Comparison of ENCODE assay signal across 12 cellular contexts in the genomic region with DNA sequence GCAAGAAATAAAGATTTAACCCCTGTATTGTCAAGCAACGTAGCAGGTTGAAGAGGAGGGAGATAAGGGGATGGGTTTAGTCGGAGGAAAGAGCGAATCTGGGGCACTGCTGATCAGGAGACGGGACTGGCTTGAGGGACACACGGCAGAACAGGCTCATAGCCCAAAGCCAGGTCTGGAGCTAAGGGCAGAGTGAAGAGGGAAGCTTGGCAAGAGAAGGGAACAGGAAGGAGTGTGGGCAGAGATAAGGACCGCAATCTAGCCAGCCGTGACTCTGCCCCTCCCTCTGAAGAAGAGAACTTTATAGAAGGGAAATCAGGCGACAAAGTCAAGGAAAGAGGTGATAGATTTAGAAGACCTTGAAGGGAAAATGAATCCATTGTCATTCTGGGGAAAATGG.
A peak's percentile ranks its signal among the peaks of the same experiment; 100 is the strongest.
DNase-seq lines count a peak whose midpoint lies in the region; ATAC-seq and TF ChIP-seq lines count a peak whose summit lies in the region.
"Had no signal": no experiment of that assay in that cellular context is flagged by ENCODE, and none has a peak within 500 bp of the region (broad histone marks: within the 10 kb centered on the region; RNA-seq: fewer than 3 reads in every experiment).

No MANE protein-coding gene starts in this region.

- peaks cover 0 to 24% of the 10 kb centered on the region in 2 donors for H3K4me1 ChIP-seq in left lung
- peaks cover 16 to 22% of the 10 kb centered on the region in 2 donors for H3K4me1 ChIP-seq in thyroid gland
- H3K4me1 ChIP-seq: prostate gland had no signal

- peak in 1 of 2 donors; percentile 65 for TF ChIP-seq POLR2A in thyroid gland (IDR thresholded peaks at IDR 0.05)

- CTCF ChIA-PET in activated CD4-positive, alpha-beta T cell treated with anti-CD3 and anti-CD28 coated beads, Interleukin-2, amount 10 ng/mL, durations not matched to agents 7 days and 5 days (lab: Charles Lee), result interaction anchor here (1.7 kb wide), 1 partner anchor 9 kb away, joined by 4 read pairs; no protein-coding TSS in a partner anchor

- peaks cover 27% of the 10 kb centered on the region for H3K4me1 Mint-ChIP-seq in activated CD4-positive, alpha-beta T cell treated with anti-CD3 and anti-CD28 coated beads, Interleukin-2, amount 10 ng/mL, durations not matched to agents 7 days and 5 days

- intact Hi-C loops in left lung (cut with DNase I), result loop anchor here in 1 of 2 donors (5.0 to 10.0 kb wide), 2 partner anchors 220 to 418 kb away; no protein-coding TSS in a partner anchor
- intact Hi-C loops in thyroid gland (cut with DNase I), result loop anchor here (2.0 kb wide), 1 partner anchor 218 kb away; no protein-coding TSS in a partner anchor

- H3K9me3 Mint-ChIP-seq in activated CD4-positive, alpha-beta T cell treated with anti-CD3 and anti-CD28 coated beads, Interleukin-2, amount 10 ng/mL, durations not matched to agents 7 days and 5 days, result no peaks in the 10 kb centered on the region
- H3K9me3 Mint-ChIP-seq: stimulated activated naive CD8-positive, alpha-beta T cell treated with anti-CD3 and anti-CD28 coated beads, Interleukin-15, Interleukin-2, amounts not matched to agents 100 ng/mL and 50 ng/mL, for 24 hours had no signal

- H3K4me3 ChIP-seq in left lung (no peak overlapping the region), thyroid gland (replicated peaks in 1 of 3) (peak overlapping the region in 1 of 3 donors; percentile 5)
- H3K4me3 ChIP-seq: gastroesophageal sphincter, prostate gland had no signal

- no peak for TF ChIP-seq CTCF in VCaP (conservative IDR thresholded peaks at IDR 0.05)
- TF ChIP-seq CTCF in left lung (IDR thresholded peaks at IDR 0.05), result no peak
- TF ChIP-seq CTCF in thyroid gland (IDR thresholded peaks at IDR 0.05), result no peak

- POLR2A ChIA-PET in activated CD4-positive, alpha-beta T cell treated with anti-CD3 and anti-CD28 coated beads, Interleukin-2, amount 10 ng/mL, durations not matched to agents 7 days and 5 days (lab: Charles Lee), result no interaction called here

- peaks cover 28% of the 10 kb centered on the region for H3K27me3 Mint-ChIP-seq in activated CD4-positive, alpha-beta T cell treated with anti-CD3 and anti-CD28 coated beads, Interleukin-2, amount 10 ng/mL, durations not matched to agents 7 days and 5 days

- H3K4me3 Mint-ChIP-seq in activated CD4-positive, alpha-beta T cell treated with anti-CD3 and anti-CD28 coated beads, Interleukin-2, amount 10 ng/mL, durations not matched to agents 7 days and 5 days, result peak overlapping the region; percentile 41
- H3K4me3 Mint-ChIP-seq: stimulated activated naive CD8-positive, alpha-beta T cell treated with anti-CD3 and anti-CD28 coated beads, Interleukin-15, Interleukin-2, amounts not matched to agents 100 ng/mL and 50 ng/mL, for 24 hours had no signal

- no peak for DNase-seq in activated CD4-positive, alpha-beta T cell treated with anti-CD3 and anti-CD28 coated beads, Interleukin-2, amount 10 ng/mL, durations not matched to agents 7 days and 5 days
- DNase-seq in activated CD4-positive, alpha-beta T cell treated with anti-CD3 and anti-CD28 coated beads, Interleukin-2, amount 50 U/mL, for 1 hour, result no peak
- DNase-seq in left lung (peak in 1 of 2 donors; percentile 44), thyroid gland (peak; percentile 77 to 82), H4 (ENCODE audit: low spot score) (no peak)
- no peak for DNase-seq in activated effector memory CD4-positive, alpha-beta T cell treated with Interleukin-2 at 50 U/mL for 16 hours
- DNase-seq: activated CD4-positive, CD25-positive, alpha-beta regulatory T cell had no signal

- H3K27ac ChIP-seq in VCaP (peak overlapping the region; percentile 62), left lung (no peak overlapping the region), thyroid gland (peak overlapping the region; percentile 53 to 65 (median 55))
- H3K27ac ChIP-seq: gastroesophageal sphincter had no signal

- no peaks in the 10 kb centered on the region for H3K36me3 ChIP-seq in left lung
- H3K36me3 ChIP-seq in thyroid gland, result no peaks in the 10 kb centered on the region
- H3K36me3 ChIP-seq: gastroesophageal sphincter, prostate gland had no signal

- H3K27me3 ChIP-seq in left lung (peaks cover 0 to 13% of the 10 kb centered on the region in 2 donors), thyroid gland (no peaks in the 10 kb centered on the region)
- H3K27me3 ChIP-seq: gastroesophageal sphincter had no signal

- ATAC-seq in left lung (peak; percentile 91), GM19351 (IDR thresholded peaks at IDR 0.05; ENCODE audit: unreplicated experiment) (no peak)
- ATAC-seq: gastroesophageal sphincter had no signal

- no peak overlapping the region for H3K27ac Mint-ChIP-seq in activated CD4-positive, alpha-beta T cell treated with anti-CD3 and anti-CD28 coated beads, Interleukin-2, amount 10 ng/mL, durations not matched to agents 7 days and 5 days
- H3K27ac Mint-ChIP-seq: stimulated activated naive CD8-positive, alpha-beta T cell treated with anti-CD3 and anti-CD28 coated beads, Interleukin-15, Interleukin-2, amounts not matched to agents 100 ng/mL and 50 ng/mL, for 24 hours had no signal

- no peaks in the 10 kb centered on the region for H3K36me3 Mint-ChIP-seq in activated CD4-positive, alpha-beta T cell treated with anti-CD3 and anti-CD28 coated beads, Interleukin-2, amount 10 ng/mL, durations not matched to agents 7 days and 5 days (ENCODE audit: low read depth)

- no peaks in the 10 kb centered on the region for H3K9me3 ChIP-seq in left lung
- H3K9me3 ChIP-seq in thyroid gland, result no peaks in the 10 kb centered on the region
- H3K9me3 ChIP-seq: gastroesophageal sphincter, prostate gland had no signal

- 16 to 17% methylated on average over 8 of the region's 8 CpGs for WGBS in thyroid gland, 2 donors

Comparison
In these comparisons a context has a peak if more than half of its experiments do, and no peak if none do; other contexts are left out.
1. DNase-seq: peak in thyroid gland (2 of 2); none in activated CD4-positive, alpha-beta T cell treated with anti-CD3 and anti-CD28 coated beads, Interleukin-2, amount 10 ng/mL, durations not matched to agents 7 days and 5 days (single experiment), activated CD4-positive, alpha-beta T cell treated with anti-CD3 and anti-CD28 coated beads, Interleukin-2, amount 50 U/mL, for 1 hour (single experiment), activated effector memory CD4-positive, alpha-beta T cell treated with Interleukin-2 at 50 U/mL for 16 hours (single experiment) and H4 (single experiment).
2. H3K27ac ChIP-seq: peak in VCaP (single experiment) and thyroid gland (3 of 3); none in left lung (0 of 2).